In the genomic region with DNA sequence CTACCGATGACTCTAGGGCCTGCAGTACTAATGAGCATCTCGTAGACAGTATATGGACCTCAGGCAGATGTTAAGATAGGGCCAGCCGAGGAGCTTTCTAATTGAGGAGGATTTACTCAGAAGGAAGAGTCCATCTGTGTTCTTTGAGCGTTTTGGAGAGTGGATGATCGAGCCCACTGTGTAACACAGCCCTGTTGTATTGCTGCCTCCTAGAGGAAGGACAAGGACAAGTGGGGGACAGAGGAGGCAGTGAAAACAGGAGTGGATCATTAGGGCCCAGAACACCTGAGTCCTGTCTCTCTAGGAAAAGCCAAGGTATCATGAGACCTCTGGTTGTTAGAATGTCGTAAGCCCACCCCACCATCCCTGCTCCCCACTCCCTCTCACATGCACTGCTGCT, we compare ENCODE assay signal across 9 cellular contexts.
DNase-seq lines count a peak whose midpoint lies in the region; ATAC-seq, FAIRE-seq and TF ChIP-seq lines count a peak whose summit lies in the region.
"Had no signal": no experiment of that assay in that cellular context is flagged by ENCODE, and none has a peak within 500 bp of the region (broad histone marks: within the 10 kb centered on the region; RNA-seq: fewer than 3 reads in every experiment).

No MANE protein-coding gene starts in this region.

- no peaks in the 10 kb centered on the region for H3K27me3 ChIP-seq in CD4-positive, CD25-positive, alpha-beta regulatory T cell (ENCODE audit: control insufficient read depth, insufficient read depth, low read length)
- no peaks in the 10 kb centered on the region for H3K27me3 ChIP-seq in GM12878 (replicated peaks in 1 of 2; ENCODE audit: control insufficient read depth in 2 of 2, insufficient read depth in 2 of 2, low read length in 1 of 2)

- no peaks in the 10 kb centered on the region for H3K36me3 Mint-ChIP-seq in CD4-positive, CD25-positive, alpha-beta regulatory T cell

- H3K4me3 Mint-ChIP-seq in CD4-positive, CD25-positive, alpha-beta regulatory T cell, result no peak overlapping the region

- H3K9me3 Mint-ChIP-seq in CD4-positive, CD25-positive, alpha-beta regulatory T cell, result no peaks in the 10 kb centered on the region

- TF ChIP-seq EP300 in GM12878 (IDR thresholded peaks at IDR 0.05; ENCODE audit: borderline replicate concordance in 1 of 2, control insufficient read depth in 1 of 2, low read depth in 2 of 2, low read length in 2 of 2), result no peak

- no peak overlapping the region for H3K4me3 ChIP-seq in CD4-positive, CD25-positive, alpha-beta regulatory T cell (ENCODE audit: low read depth, low read length)
- no peak overlapping the region for H3K4me3 ChIP-seq in HEK293 (ENCODE audit: low read depth, low read length)
- no peak overlapping the region for H3K4me3 ChIP-seq in GM12878

- no TSS peak for BruUV-seq in GM12878 (replicated peaks; lab: Mats Ljungman, UMichigan)

- RAD21 ChIA-PET in GM12878 (lab: Charles Lee; ENCODE audit: unreplicated experiment), result interaction anchor here (0.6 to 5.8 kb wide), 45 partner anchors 9 to 1202 kb away, joined by 3 to 193 read pairs (median 8); a partner anchor contains a TSS

- ATAC-seq in CD4-positive, CD25-positive, alpha-beta regulatory T cell (ENCODE audit: low read depth in 2 of 2), result no peak
- ATAC-seq in GM12878 (peak; percentile 44), HG02885 (IDR thresholded peaks at IDR 0.05; ENCODE audit: poor library complexity, unreplicated experiment) (no peak)
- no peak for ATAC-seq in stimulated activated naive CD8-positive, alpha-beta T cell treated with anti-CD3 and anti-CD28 coated beads, Interleukin-15, Interleukin-2, amounts not matched to agents 100 U/mL and 50 U/mL, for 24 hours

- POLR2A ChIA-PET in HEK293 (lab: Yijun Ruan, JAX), result interaction anchor here (0.6 kb wide), 1 partner anchor 44 kb away, joined by 4 read pairs; no protein-coding TSS in a partner anchor
- POLR2A ChIA-PET in GM12878 (lab: Charles Lee), result interaction anchor here (0.7 to 1.6 kb wide), 2 partner anchors 96 to 163 kb away, joined by 4 to 7 read pairs; no protein-coding TSS in a partner anchor

- no peak overlapping the region for H3K4me2 ChIP-seq in GM12878 (ENCODE audit: control insufficient read depth, insufficient read depth)

- no peaks in the 10 kb centered on the region for H4K20me1 ChIP-seq in GM12878 (ENCODE audit: control insufficient read depth, insufficient read depth)

- TF ChIP-seq RAD21 in GM12878 (IDR thresholded peaks at IDR 0.05; ENCODE audit: insufficient read depth, low read depth, low read length), result peak; percentile 16; the same call in 1 of the 2 replicates

- H3K36me3 ChIP-seq in CD4-positive, CD25-positive, alpha-beta regulatory T cell (ENCODE audit: control insufficient read depth, insufficient read depth, low read length), result no peaks in the 10 kb centered on the region
- H3K36me3 ChIP-seq in HEK293 (ENCODE audit: control insufficient read depth in 2 of 2, insufficient read depth in 1 of 2, low read length in 2 of 2) (no peaks in the 10 kb centered on the region), GM12878 (ENCODE audit: control insufficient read depth in 2 of 2, insufficient read depth in 2 of 2, low read length in 1 of 2) (no peaks in the 10 kb centered on the region)

- H3K27ac Mint-ChIP-seq in CD4-positive, CD25-positive, alpha-beta regulatory T cell, result peak overlapping the region in 2 of 3 donors; percentile 82 to 90

- H3K9ac ChIP-seq in GM12878 (ENCODE audit: control insufficient read depth, insufficient read depth, low read length), result no peak overlapping the region

- peaks cover 9% of the 10 kb centered on the region for H3K27me3 Mint-ChIP-seq in CD4-positive, CD25-positive, alpha-beta regulatory T cell

- SMC1A ChIA-PET in GM12878 (lab: Charles Lee; ENCODE audit: uncharacterized antibody, unreplicated experiment), result interaction anchor here (0.7 to 7.8 kb wide), 52 partner anchors 9 to 1203 kb away, joined by 3 to 239 read pairs (median 7); a partner anchor contains a TSS

- H3K27ac ChIP-seq in CD4-positive, CD25-positive, alpha-beta regulatory T cell (ENCODE audit: insufficient read depth, low read length, poor library complexity, severe bottlenecking), result no peak overlapping the region
- H3K27ac ChIP-seq in HEK293 (ENCODE audit: extremely low read depth, low read depth, low read length) (no peak overlapping the region), GM12878 (ENCODE audit: control insufficient read depth, insufficient read depth) (no peak overlapping the region)

- no peak for DNase-seq in CD4-positive, CD25-positive, alpha-beta regulatory T cell
- DNase-seq in GM12878 (ENCODE audit: low read depth, low spot score), result no peak
- DNase-seq in lung microvascular endothelial cell (ENCODE audit: low read depth in 2 of 2), result peak; percentile 10 to 24
- no peak for DNase-seq in stimulated activated naive CD8-positive, alpha-beta T cell treated with anti-CD3 and anti-CD28 coated beads, Interleukin-15, Interleukin-2, amounts not matched to agents 100 U/mL and 50 U/mL, for 24 hours
- no peak for DNase-seq in NCI-H1092 treated with DMSO at 0.1 percent for 48 hours (lab: John Stamatoyannopoulos, UW)
- no peak for DNase-seq in 8988T
- DNase-seq: NCI-H1436 treated with DMSO at 0.1 percent for 48 hours had no signal

- FAIRE-seq in GM12878 (lab: Jason Lieb, UNC), result no peak

- TF ChIP-seq CTCF in HEK293 (tag by site-specific recombination; IDR thresholded peaks at IDR 0.05), result peak; percentile 41; the same call in 1 of the 2 replicates
- peak; percentile 12 to 23 (median 22); a peak in 2 of 6 replicates for TF ChIP-seq CTCF in GM12878 (IDR thresholded peaks at IDR 0.05 in 2 of 3, conservative IDR thresholded peaks at IDR 0.05 in 1 of 3; ENCODE audit: control insufficient read depth in 2 of 3, extremely low read depth in 1 of 3, insufficient read depth in 1 of 3, low read depth in 3 of 3, low read length in 3 of 3)

- in situ Hi-C loops in GM12878 (cut with MboI), result no loop called here

- H2AFZ ChIP-seq in GM12878 (ENCODE audit: control insufficient read depth, low read depth, low read length), result no peak overlapping the region

- no peak for TF ChIP-seq POLR2A in GM12878 (IDR thresholded peaks at IDR 0.05; ENCODE audit: low read depth, low read length)

- H3K9me3 ChIP-seq in CD4-positive, CD25-positive, alpha-beta regulatory T cell (ENCODE audit: control insufficient read depth in 2 of 2, low read length in 2 of 2), result no peaks in the 10 kb centered on the region
- H3K9me3 ChIP-seq in HEK293 (ENCODE audit: control insufficient read depth, insufficient read depth, low read depth, low read length), result no peaks in the 10 kb centered on the region
- no peaks in the 10 kb centered on the region; the same call in 2 of the 3 replicates for H3K9me3 ChIP-seq in GM12878 (replicated peaks; ENCODE audit: control insufficient read depth, insufficient read depth, low read length)

- H3K4me1 Mint-ChIP-seq in CD4-positive, CD25-positive, alpha-beta regulatory T cell, result peaks cover 9 to 35% (median 25%) of the 10 kb centered on the region in 4 donors

- peaks cover 13% of the 10 kb centered on the region for H3K4me1 ChIP-seq in CD4-positive, CD25-positive, alpha-beta regulatory T cell (ENCODE audit: control insufficient read depth, insufficient read depth, low read length, poor library complexity, severe bottlenecking)
- H3K4me1 ChIP-seq in HEK293 (ENCODE audit: control insufficient read depth, insufficient read depth, low read length), result no peaks in the 10 kb centered on the region
- peaks cover 10% of the 10 kb centered on the region for H3K4me1 ChIP-seq in GM12878 (ENCODE audit: control insufficient read depth, insufficient read depth, low read length)

- 40% methylated on average over 6 of the region's 6 CpGs for WGBS in GM12878 (ENCODE audit: insufficient coverage, insufficient replicate concordance, low lambda C conversion rate, missing lambda C conversion rate)

- intact Hi-C loops in GM12878 (cut with micrococcal nuclease; ENCODE audit: unreplicated experiment), result loop anchor here (2.0 to 5.0 kb wide), 3 partner anchors 95 to 231 kb away; no protein-coding TSS in a partner anchor

- CTCF ChIA-PET in HEK293 (lab: Yijun Ruan, JAX) (interaction anchor here (0.6 to 4.2 kb wide), 49 partner anchors 10 to 1202 kb away, joined by 3 to 58 read pairs (median 5); no protein-coding TSS in a partner anchor), GM12878 (lab: Yijun Ruan, JAX) (interaction anchor here (0.7 to 7.7 kb wide), 68 partner anchors 10 to 1205 kb away, joined by 3 to 283 read pairs (median 5); a partner anchor contains a TSS)

- no peaks in the 10 kb centered on the region for H3K79me2 ChIP-seq in GM12878 (ENCODE audit: control insufficient read depth, insufficient read depth, low read length)

TF ChIP-seq in HEK293, 187 proteins besides CTCF, POLR2A, EP300 and RAD21 (continues in another document):
- TF ChIP-seq, protein P1, sequence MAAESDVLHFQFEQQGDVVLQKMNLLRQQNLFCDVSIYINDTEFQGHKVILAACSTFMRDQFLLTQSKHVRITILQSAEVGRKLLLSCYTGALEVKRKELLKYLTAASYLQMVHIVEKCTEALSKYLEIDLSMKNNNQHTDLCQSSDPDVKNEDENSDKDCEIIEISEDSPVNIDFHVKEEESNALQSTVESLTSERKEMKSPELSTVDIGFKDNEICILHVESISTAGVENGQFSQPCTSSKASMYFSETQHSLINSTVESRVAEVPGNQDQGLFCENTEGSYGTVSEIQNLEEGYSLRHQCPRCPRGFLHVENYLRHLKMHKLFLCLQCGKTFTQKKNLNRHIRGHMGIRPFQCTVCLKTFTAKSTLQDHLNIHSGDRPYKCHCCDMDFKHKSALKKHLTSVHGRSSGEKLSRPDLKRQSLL (tag by site-specific recombination; IDR thresholded peaks at IDR 0.05), result peak; percentile 76
- TF ChIP-seq ZNF654 (tag by site-specific recombination; IDR thresholded peaks at IDR 0.05; ENCODE audit: low read depth), result peak; percentile 16; the same call in 1 of the 2 replicates

Comparison
In these comparisons a context has a peak if more than half of its experiments do, and no peak if none do; other contexts are left out.
1. DNase-seq: peak in lung microvascular endothelial cell (2 of 2); none in CD4-positive, CD25-positive, alpha-beta regulatory T cell (0 of 3), GM12878 (single experiment), stimulated activated naive CD8-positive, alpha-beta T cell treated with anti-CD3 and anti-CD28 coated beads, Interleukin-15, Interleukin-2, amounts not matched to agents 100 U/mL and 50 U/mL, for 24 hours (single experiment), NCI-H1092 treated with DMSO at 0.1 percent for 48 hours (single experiment) and 8988T (single experiment).